ENCODE assay signal across 10 cellular contexts in the genomic region with DNA sequence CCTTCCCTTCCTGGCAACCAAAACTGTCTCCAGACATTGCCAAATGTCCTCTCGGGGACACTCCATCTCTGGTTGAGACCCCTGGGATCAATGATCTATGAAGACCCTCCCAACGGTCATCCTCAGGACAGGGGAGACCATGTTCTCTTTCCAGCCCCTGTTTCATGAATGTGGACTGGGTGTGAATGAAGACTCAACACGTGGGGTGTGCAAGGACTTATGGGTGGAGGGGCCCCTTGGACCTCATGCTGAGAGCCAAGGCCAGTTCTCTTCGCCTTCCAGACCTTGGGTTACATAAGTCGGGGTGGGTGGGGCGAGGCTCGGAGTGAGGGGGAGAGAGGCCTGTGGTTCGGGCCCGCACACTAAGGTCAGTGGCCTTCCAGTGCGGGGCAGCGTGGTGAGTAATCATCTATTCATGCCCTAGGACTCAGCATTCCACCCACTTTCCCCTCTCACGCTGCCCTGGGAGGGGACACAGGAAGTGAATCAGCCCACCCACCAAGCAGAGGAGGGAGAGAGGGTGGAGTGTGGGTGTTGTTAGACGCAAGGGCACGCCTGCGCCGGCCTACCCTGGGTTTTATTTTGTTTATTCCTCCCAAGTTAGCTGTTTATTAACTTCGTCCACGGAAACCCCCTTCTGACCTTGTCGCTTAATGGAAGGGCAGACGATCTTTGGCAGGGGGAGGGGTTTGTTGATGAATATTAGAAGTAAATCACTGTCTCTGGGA. TPM values are rescaled to one million over a fixed set of nuclear protein-coding genes. Genes with fewer than 3 reads are reported as not detected.
DNase-seq lines count a peak whose midpoint lies in the region; ATAC-seq and TF ChIP-seq lines count a peak whose summit lies in the region.
"Had no signal": no experiment of that assay in that cellular context is flagged by ENCODE, and none has a peak within 500 bp of the region (broad histone marks: within the 10 kb centered on the region; RNA-seq: fewer than 3 reads in every experiment).

No MANE protein-coding gene starts in this region.

- DNase-seq in AG09309 (ENCODE audit: low read depth) (peak; percentile 69), M059J (ENCODE audit: low read depth) (peak; percentile 97), chondrocyte (ENCODE audit: low spot score) (no peak), lung (ENCODE audit: low spot score) (no peak), hippocampal formation (lab: John Stamatoyannopoulos, UW) (no peak), AML-193 (lab: John Stamatoyannopoulos, UW) (no peak), retina (no peak)
- DNase-seq: activated naive CD4-positive, alpha-beta T cell treated with anti-CD3 and anti-CD28 coated beads, Interleukin-2, amount 10 ng/mL, durations not matched to agents 7 days and 5 days; immature natural killer cell had no signal

- ATAC-seq in lung (ENCODE audit: insufficient read depth, low FRiP score) (peak; percentile 71), GM21737 (IDR thresholded peaks at IDR 0.05; ENCODE audit: unreplicated experiment) (no peak)

- H3K9me3 Mint-ChIP-seq in chondrocyte (ENCODE audit: low read depth) = peaks cover 2% of the 10 kb centered on the region
- H3K9me3 Mint-ChIP-seq: activated naive CD4-positive, alpha-beta T cell treated with anti-CD3 and anti-CD28 coated beads, Interleukin-2, amount 10 ng/mL, durations not matched to agents 7 days and 5 days; immature natural killer cell had no signal

- H3K4me1 Mint-ChIP-seq in chondrocyte (ENCODE audit: low read depth) = peaks cover 23% of the 10 kb centered on the region
- H3K4me1 Mint-ChIP-seq: activated naive CD4-positive, alpha-beta T cell treated with anti-CD3 and anti-CD28 coated beads, Interleukin-2, amount 10 ng/mL, durations not matched to agents 7 days and 5 days had no signal

- 59 to 81% methylated on average over 20 of the region's 20 CpGs for WGBS in lung, 2 donors

- no peaks in the 10 kb centered on the region for H3K36me3 Mint-ChIP-seq in chondrocyte (ENCODE audit: low read depth)
- H3K36me3 Mint-ChIP-seq: activated naive CD4-positive, alpha-beta T cell treated with anti-CD3 and anti-CD28 coated beads, Interleukin-2, amount 10 ng/mL, durations not matched to agents 7 days and 5 days had no signal

- H3K36me3 ChIP-seq in lung (ENCODE audit: control insufficient read depth in 2 of 2, insufficient read depth in 2 of 2, low read length in 2 of 2) = no peaks in the 10 kb centered on the region

- H3K4me3 Mint-ChIP-seq in chondrocyte (ENCODE audit: unreplicated experiment) = no peak overlapping the region
- H3K4me3 Mint-ChIP-seq: activated naive CD4-positive, alpha-beta T cell treated with anti-CD3 and anti-CD28 coated beads, Interleukin-2, amount 10 ng/mL, durations not matched to agents 7 days and 5 days; immature natural killer cell had no signal

- no peaks in the 10 kb centered on the region for H3K27me3 ChIP-seq in lung (ENCODE audit: control insufficient read depth, insufficient read depth)

- H3K4me1 ChIP-seq in lung (ENCODE audit: control insufficient read depth in 2 of 2, insufficient read depth in 2 of 2, low read length in 2 of 2) = peaks cover 0 to 4% of the 10 kb centered on the region in 2 donors

- TF ChIP-seq CTCF in AG09309 (IDR thresholded peaks at IDR 0.05; ENCODE audit: control insufficient read depth, insufficient read depth, low read depth, low read length, missing control alignments) (no peak), chondrocyte (IDR thresholded peaks at IDR 0.05) (no peak), lung (IDR thresholded peaks at IDR 0.05; ENCODE audit: control extremely low read depth, extremely low read depth) (no peak)

- H3K27ac ChIP-seq in lung (ENCODE audit: low read depth in 1 of 2, low read length in 1 of 2) = peak overlapping the region in 1 of 2 donors; percentile 23

- no peaks in the 10 kb centered on the region for H3K27me3 Mint-ChIP-seq in chondrocyte (ENCODE audit: low read depth)

- H3K9me3 ChIP-seq in lung (ENCODE audit: control insufficient read depth in 2 of 2, insufficient read depth in 1 of 2, low read length in 1 of 2) = no peaks in the 10 kb centered on the region

- H3K4me3 ChIP-seq in AG09309 (ENCODE audit: control insufficient read depth, low read depth, low read length) = no peak overlapping the region
- H3K4me3 ChIP-seq in lung = no peak overlapping the region

- peak overlapping the region; percentile 9 for H3K27ac Mint-ChIP-seq in chondrocyte (ENCODE audit: unreplicated experiment)
- H3K27ac Mint-ChIP-seq: activated naive CD4-positive, alpha-beta T cell treated with anti-CD3 and anti-CD28 coated beads, Interleukin-2, amount 10 ng/mL, durations not matched to agents 7 days and 5 days; immature natural killer cell had no signal

RNA-seq across cellular contexts. Expression of gene PAQR5, which starts 6.7 kb away (rescaled TPM):
- 1.3 and 3.5 TPM in 2 replicates for total RNA-seq in M059J (2014; rRNA removed; shearing (Covaris generic))
- total RNA-seq in chondrocyte (0.20 TPM in 1 of 3 replicates, not detected in the others), lung (10 to 100 TPM in 1 of 2 donors, 1 to 10 TPM in 1; 2.3 to 22.6 TPM)
- polyA plus RNA-seq in lung = 10 to 100 TPM in 1 of 2 donors, 1 to 10 TPM in 1; 9.2 to 11.8 TPM
- polyA plus RNA-seq: immature natural killer cell had no signal

Comparison
In these comparisons a context has a peak if more than half of its experiments do, and no peak if none do; other contexts are left out.
1. DNase-seq: peak in AG09309 (single experiment) and M059J (single experiment); none in chondrocyte (single experiment), lung (single experiment), hippocampal formation (0 of 2), AML-193 (0 of 2) and retina (single experiment).